Comparison of ENCODE assay signal across 1 cellular context in genomic region chr17:57911834-57912673, GRCh38.
A peak's percentile ranks its signal among the peaks of the same experiment; 100 is the strongest.
TF ChIP-seq lines count a peak whose summit lies in the region.

No MANE protein-coding gene starts in this region.

TF ChIP-seq in HepG2, 621 proteins besides CTCF, POLR2A, EP300 and RAD21 (continued from another document and continues in another):
- TF ChIP-seq IRX3 (CRISPR knock-in tag; IDR thresholded peaks at IDR 0.05; ENCODE audit: borderline replicate concordance, low read depth) (no peak), ZBTB14 (CRISPR knock-in tag; IDR thresholded peaks at IDR 0.05) (no peak), ZNF335 (CRISPR knock-in tag; IDR thresholded peaks at IDR 0.05) (no peak), ZKSCAN8 (CRISPR knock-in tag; IDR thresholded peaks at IDR 0.05; ENCODE audit: borderline replicate concordance) (peak; percentile 87; the same call in 1 of the 2 replicates), ZFX (CRISPR knock-in tag; IDR thresholded peaks at IDR 0.05; ENCODE audit: low read depth) (no peak), ATF6 (CRISPR knock-in tag; conservative IDR thresholded peaks at IDR 0.05) (no peak), MXI1 (IDR thresholded peaks at IDR 0.05; ENCODE audit: borderline replicate concordance, low read depth, low read length) (no peak), ZNF672 (CRISPR knock-in tag; IDR thresholded peaks at IDR 0.05) (no peak), ZNF639 (CRISPR knock-in tag; conservative IDR thresholded peaks at IDR 0.05) (no peak), ZNF275 (CRISPR knock-in tag; IDR thresholded peaks at IDR 0.05; ENCODE audit: borderline replicate concordance) (no peak), ZBTB42 (CRISPR knock-in tag; IDR thresholded peaks at IDR 0.05) (no peak), SOX13 (IDR thresholded peaks at IDR 0.05) (no peak), SOX13 (CRISPR knock-in tag; conservative IDR thresholded peaks at IDR 0.05 in 1 of 2, IDR thresholded peaks at IDR 0.05 in 1 of 2) (peak in 1 of 2 experiments; percentile 76; a peak in 2 of 4 replicates), SUZ12 (IDR thresholded peaks at IDR 0.05; ENCODE audit: low read depth, low read length) (no peak), ZNF850 (CRISPR knock-in tag; conservative IDR thresholded peaks at IDR 0.05) (no peak), ZNF382 (CRISPR knock-in tag; IDR thresholded peaks at IDR 0.05; ENCODE audit: borderline replicate concordance) (no peak), ESRRA (CRISPR knock-in tag; IDR thresholded peaks at IDR 0.05; ENCODE audit: low read depth) (no peak), ZNF772 (CRISPR knock-in tag; IDR thresholded peaks at IDR 0.05) (no peak), ZNF441 (CRISPR knock-in tag; IDR thresholded peaks at IDR 0.05; ENCODE audit: borderline replicate concordance) (no peak), DZIP1 (CRISPR knock-in tag; IDR thresholded peaks at IDR 0.05) (no peak), EHMT2 (IDR thresholded peaks at IDR 0.05; ENCODE audit: borderline replicate concordance, low read depth, low read length) (no peak; the same call in 1 of the 2 replicates), AFF4 (CRISPR knock-in tag; IDR thresholded peaks at IDR 0.05) (no peak), RNF2 (conservative IDR thresholded peaks at IDR 0.05; ENCODE audit: low read depth) (no peak), ZNF564 (CRISPR knock-in tag; IDR thresholded peaks at IDR 0.05) (no peak), ZEB1 (IDR thresholded peaks at IDR 0.05; ENCODE audit: insufficient replicate concordance, low read depth) (no peak), SOX5 (CRISPR knock-in tag; IDR thresholded peaks at IDR 0.05; ENCODE audit: borderline replicate concordance) (peak; percentile 70; the same call in 1 of the 2 replicates), EED (CRISPR knock-in tag; IDR thresholded peaks at IDR 0.05) (no peak), TBX2 (CRISPR knock-in tag; IDR thresholded peaks at IDR 0.05; ENCODE audit: borderline replicate concordance) (peak; percentile 18; the same call in 1 of the 2 replicates), ZNF235 (CRISPR knock-in tag; IDR thresholded peaks at IDR 0.05; ENCODE audit: borderline replicate concordance) (no peak), ZNF740 (CRISPR knock-in tag; IDR thresholded peaks at IDR 0.05) (no peak)
- TF ChIP-seq, protein P1, sequence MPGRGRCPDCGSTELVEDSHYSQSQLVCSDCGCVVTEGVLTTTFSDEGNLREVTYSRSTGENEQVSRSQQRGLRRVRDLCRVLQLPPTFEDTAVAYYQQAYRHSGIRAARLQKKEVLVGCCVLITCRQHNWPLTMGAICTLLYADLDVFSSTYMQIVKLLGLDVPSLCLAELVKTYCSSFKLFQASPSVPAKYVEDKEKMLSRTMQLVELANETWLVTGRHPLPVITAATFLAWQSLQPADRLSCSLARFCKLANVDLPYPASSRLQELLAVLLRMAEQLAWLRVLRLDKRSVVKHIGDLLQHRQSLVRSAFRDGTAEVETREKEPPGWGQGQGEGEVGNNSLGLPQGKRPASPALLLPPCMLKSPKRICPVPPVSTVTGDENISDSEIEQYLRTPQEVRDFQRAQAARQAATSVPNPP (CRISPR knock-in tag; IDR thresholded peaks at IDR 0.05) = no peak
- TF ChIP-seq, protein P2, sequence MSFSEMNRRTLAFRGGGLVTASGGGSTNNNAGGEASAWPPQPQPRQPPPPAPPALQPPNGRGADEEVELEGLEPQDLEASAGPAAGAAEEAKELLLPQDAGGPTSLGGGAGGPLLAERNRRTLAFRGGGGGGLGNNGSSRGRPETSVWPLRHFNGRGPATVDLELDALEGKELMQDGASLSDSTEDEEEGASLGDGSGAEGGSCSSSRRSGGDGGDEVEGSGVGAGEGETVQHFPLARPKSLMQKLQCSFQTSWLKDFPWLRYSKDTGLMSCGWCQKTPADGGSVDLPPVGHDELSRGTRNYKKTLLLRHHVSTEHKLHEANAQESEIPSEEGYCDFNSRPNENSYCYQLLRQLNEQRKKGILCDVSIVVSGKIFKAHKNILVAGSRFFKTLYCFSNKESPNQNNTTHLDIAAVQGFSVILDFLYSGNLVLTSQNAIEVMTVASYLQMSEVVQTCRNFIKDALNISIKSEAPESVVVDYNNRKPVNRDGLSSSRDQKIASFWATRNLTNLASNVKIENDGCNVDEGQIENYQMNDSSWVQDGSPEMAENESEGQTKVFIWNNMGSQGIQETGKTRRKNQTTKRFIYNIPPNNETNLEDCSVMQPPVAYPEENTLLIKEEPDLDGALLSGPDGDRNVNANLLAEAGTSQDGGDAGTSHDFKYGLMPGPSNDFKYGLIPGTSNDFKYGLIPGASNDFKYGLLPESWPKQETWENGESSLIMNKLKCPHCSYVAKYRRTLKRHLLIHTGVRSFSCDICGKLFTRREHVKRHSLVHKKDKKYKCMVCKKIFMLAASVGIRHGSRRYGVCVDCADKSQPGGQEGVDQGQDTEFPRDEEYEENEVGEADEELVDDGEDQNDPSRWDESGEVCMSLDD (CRISPR knock-in tag; IDR thresholded peaks at IDR 0.05; ENCODE audit: borderline replicate concordance) = no peak
- TF ChIP-seq, protein P3, sequence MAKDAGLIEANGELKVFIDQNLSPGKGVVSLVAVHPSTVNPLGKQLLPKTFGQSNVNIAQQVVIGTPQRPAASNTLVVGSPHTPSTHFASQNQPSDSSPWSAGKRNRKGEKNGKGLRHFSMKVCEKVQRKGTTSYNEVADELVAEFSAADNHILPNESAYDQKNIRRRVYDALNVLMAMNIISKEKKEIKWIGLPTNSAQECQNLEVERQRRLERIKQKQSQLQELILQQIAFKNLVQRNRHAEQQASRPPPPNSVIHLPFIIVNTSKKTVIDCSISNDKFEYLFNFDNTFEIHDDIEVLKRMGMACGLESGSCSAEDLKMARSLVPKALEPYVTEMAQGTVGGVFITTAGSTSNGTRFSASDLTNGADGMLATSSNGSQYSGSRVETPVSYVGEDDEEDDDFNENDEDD (CRISPR knock-in tag; IDR thresholded peaks at IDR 0.05; ENCODE audit: borderline replicate concordance) = no peak
- TF ChIP-seq, protein P4, sequence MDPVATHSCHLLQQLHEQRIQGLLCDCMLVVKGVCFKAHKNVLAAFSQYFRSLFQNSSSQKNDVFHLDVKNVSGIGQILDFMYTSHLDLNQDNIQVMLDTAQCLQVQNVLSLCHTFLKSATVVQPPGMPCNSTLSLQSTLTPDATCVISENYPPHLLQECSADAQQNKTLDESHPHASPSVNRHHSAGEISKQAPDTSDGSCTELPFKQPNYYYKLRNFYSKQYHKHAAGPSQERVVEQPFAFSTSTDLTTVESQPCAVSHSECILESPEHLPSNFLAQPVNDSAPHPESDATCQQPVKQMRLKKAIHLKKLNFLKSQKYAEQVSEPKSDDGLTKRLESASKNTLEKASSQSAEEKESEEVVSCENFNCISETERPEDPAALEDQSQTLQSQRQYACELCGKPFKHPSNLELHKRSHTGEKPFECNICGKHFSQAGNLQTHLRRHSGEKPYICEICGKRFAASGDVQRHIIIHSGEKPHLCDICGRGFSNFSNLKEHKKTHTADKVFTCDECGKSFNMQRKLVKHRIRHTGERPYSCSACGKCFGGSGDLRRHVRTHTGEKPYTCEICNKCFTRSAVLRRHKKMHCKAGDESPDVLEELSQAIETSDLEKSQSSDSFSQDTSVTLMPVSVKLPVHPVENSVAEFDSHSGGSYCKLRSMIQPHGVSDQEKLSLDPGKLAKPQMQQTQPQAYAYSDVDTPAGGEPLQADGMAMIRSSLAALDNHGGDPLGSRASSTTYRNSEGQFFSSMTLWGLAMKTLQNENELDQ (CRISPR knock-in tag; IDR thresholded peaks at IDR 0.05; ENCODE audit: borderline replicate concordance) = no peak
